In the genomic region with DNA sequence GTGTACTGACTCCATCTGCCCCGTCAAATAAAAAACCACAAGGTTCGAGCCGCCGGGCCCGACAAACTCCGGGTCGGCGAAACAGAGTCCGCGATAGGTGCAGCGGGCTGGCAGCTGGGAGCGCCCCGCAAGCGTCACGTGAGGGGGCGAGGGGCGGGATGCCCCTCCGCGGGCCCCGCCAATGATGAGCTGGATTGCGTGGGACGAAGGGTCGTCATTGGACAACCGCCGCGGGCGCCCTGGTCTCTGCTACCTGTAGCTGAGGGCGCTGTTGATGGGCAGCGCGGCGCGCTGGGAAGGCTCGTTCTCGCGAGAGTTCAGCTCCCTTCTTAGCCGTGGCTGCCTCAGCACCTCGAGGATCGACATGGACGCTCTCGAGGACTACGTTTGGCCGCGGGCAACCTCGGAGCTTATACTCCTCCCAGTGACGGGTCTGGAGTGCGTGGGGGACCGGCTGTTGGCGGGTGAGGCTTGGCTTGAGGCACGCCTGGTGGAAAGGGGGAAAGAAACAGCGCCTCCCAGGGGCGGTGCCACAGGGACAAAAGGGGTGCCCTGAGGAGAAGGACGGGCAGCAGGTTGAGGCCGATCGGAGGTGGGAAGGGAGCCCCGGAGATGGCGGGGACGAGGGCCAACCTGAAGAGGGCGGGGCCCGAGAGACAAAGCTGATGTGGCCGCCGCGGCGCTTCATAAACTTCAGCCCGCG, we compare ENCODE assay signal across 8 cellular contexts. TPM values are rescaled to one million over a fixed set of nuclear protein-coding genes. Genes with fewer than 3 reads are reported as not detected.
A peak's percentile ranks its signal among the peaks of the same experiment; 100 is the strongest.
DNase-seq lines count a peak whose midpoint lies in the region; ATAC-seq and TF ChIP-seq lines count a peak whose summit lies in the region.

A gene with protein sequence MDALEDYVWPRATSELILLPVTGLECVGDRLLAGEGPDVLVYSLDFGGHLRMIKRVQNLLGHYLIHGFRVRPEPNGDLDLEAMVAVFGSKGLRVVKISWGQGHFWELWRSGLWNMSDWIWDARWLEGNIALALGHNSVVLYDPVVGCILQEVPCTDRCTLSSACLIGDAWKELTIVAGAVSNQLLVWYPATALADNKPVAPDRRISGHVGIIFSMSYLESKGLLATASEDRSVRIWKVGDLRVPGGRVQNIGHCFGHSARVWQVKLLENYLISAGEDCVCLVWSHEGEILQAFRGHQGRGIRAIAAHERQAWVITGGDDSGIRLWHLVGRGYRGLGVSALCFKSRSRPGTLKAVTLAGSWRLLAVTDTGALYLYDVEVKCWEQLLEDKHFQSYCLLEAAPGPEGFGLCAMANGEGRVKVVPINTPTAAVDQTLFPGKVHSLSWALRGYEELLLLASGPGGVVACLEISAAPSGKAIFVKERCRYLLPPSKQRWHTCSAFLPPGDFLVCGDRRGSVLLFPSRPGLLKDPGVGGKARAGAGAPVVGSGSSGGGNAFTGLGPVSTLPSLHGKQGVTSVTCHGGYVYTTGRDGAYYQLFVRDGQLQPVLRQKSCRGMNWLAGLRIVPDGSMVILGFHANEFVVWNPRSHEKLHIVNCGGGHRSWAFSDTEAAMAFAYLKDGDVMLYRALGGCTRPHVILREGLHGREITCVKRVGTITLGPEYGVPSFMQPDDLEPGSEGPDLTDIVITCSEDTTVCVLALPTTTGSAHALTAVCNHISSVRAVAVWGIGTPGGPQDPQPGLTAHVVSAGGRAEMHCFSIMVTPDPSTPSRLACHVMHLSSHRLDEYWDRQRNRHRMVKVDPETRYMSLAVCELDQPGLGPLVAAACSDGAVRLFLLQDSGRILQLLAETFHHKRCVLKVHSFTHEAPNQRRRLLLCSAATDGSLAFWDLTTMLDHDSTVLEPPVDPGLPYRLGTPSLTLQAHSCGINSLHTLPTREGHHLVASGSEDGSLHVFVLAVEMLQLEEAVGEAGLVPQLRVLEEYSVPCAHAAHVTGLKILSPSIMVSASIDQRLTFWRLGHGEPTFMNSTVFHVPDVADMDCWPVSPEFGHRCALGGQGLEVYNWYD (plus strand): TSS at position 324 of the 703 bp plus-strand sequence. CDS start 41 bp downstream, at position 365.

- H3K9me3 Mint-ChIP-seq in activated naive CD4-positive, alpha-beta T cell treated with anti-CD3 and anti-CD28 coated beads, Interleukin-2, amount 50 U/mL, for 72 hours: no peaks in the 10 kb centered on the region

- TF ChIP-seq POLR2A in GM10847 (IDR thresholded peaks at IDR 0.05; ENCODE audit: extremely low read depth, insufficient read length) (peak; percentile 68), testis (IDR thresholded peaks at IDR 0.05) (no peak)

- ATAC-seq in HG02610 (IDR thresholded peaks at IDR 0.05; ENCODE audit: unreplicated experiment) (peak; percentile 87), SK-N-SH treated with all-trans-retinoic acid at 6 μM for 48 hours (peak; percentile 93), omental fat pad (ENCODE audit: low FRiP score) (peak; percentile 92)
- peak; percentile 89 to 94 for ATAC-seq in activated naive CD4-positive, alpha-beta T cell treated with anti-CD3 and anti-CD28 coated beads, Interleukin-2, amount 50 U/mL, for 72 hours

- H3K27ac ChIP-seq in testis: peak within 1 kb of the TSS; percentile 96 to 98

- intact Hi-C loops in testis (cut with DNase I; ENCODE audit: low total_unique reads): no loop called here

- H3K4me1 ChIP-seq in testis: peaks cover 17% of the 10 kb centered on the region

- DNase-seq in NCI-H1092 (lab: John Stamatoyannopoulos, UW): peak; percentile 95
- DNase-seq in activated naive CD4-positive, alpha-beta T cell treated with anti-CD3 and anti-CD28 coated beads, Interleukin-2, amount 50 U/mL, for 72 hours (ENCODE audit: low spot score in 2 of 2): peak; percentile 97 to 99
- peak; percentile 97 for DNase-seq in glomerular visceral epithelial cell (ENCODE audit: extremely low spot score)
- peak; percentile 93 for DNase-seq in omental fat pad (ENCODE audit: low spot score)
- DNase-seq in testis: peak; percentile 99

- H3K36me3 Mint-ChIP-seq in activated naive CD4-positive, alpha-beta T cell treated with anti-CD3 and anti-CD28 coated beads, Interleukin-2, amount 50 U/mL, for 72 hours: peaks cover 11 to 14% of the 10 kb centered on the region in 2 donors

- no peaks in the 10 kb centered on the region for H3K27me3 ChIP-seq in testis

- 0% methylated on average over 42 to 52 of the region's 65 CpGs for WGBS in testis, 2 donors

- H3K36me3 ChIP-seq in testis (ENCODE audit: low read depth, missing control alignments): no peaks in the 10 kb centered on the region

- no peak for TF ChIP-seq CTCF in omental fat pad (IDR thresholded peaks at IDR 0.05)
- peak; percentile 33 to 68 (median 56) for TF ChIP-seq CTCF in testis (IDR thresholded peaks at IDR 0.05)

- H3K9me3 ChIP-seq in testis: no peaks in the 10 kb centered on the region

- H3K4me3 ChIP-seq in testis: peak within 1 kb of the TSS; percentile 74 to 95

- H3K27ac Mint-ChIP-seq in activated naive CD4-positive, alpha-beta T cell treated with anti-CD3 and anti-CD28 coated beads, Interleukin-2, amount 50 U/mL, for 72 hours: peak within 1 kb of the TSS; percentile 94 to 98

TF ChIP-seq in SK-N-SH treated with all-trans-retinoic acid at 6 μM for 48 hours, 23 proteins besides CTCF, POLR2A, EP300 and RAD21:
- no peak for TF ChIP-seq GLIS3 (CRISPR knock-in tag; IDR thresholded peaks at IDR 0.05)
- no peak for TF ChIP-seq BACH2 (CRISPR knock-in tag; IDR thresholded peaks at IDR 0.05; ENCODE audit: borderline replicate concordance)
- TF ChIP-seq ZFP30 (CRISPR knock-in tag; IDR thresholded peaks at IDR 0.05): no peak
- no peak for TF ChIP-seq ARNTL (CRISPR knock-in tag; IDR thresholded peaks at IDR 0.05; ENCODE audit: borderline replicate concordance, low read depth)
- TF ChIP-seq ZNF70 (CRISPR knock-in tag; IDR thresholded peaks at IDR 0.05): no peak
- no peak for TF ChIP-seq ZC3H10 (CRISPR knock-in tag; IDR thresholded peaks at IDR 0.05)
- TF ChIP-seq OSR1 (CRISPR knock-in tag; IDR thresholded peaks at IDR 0.05): no peak
- TF ChIP-seq, protein P1, sequence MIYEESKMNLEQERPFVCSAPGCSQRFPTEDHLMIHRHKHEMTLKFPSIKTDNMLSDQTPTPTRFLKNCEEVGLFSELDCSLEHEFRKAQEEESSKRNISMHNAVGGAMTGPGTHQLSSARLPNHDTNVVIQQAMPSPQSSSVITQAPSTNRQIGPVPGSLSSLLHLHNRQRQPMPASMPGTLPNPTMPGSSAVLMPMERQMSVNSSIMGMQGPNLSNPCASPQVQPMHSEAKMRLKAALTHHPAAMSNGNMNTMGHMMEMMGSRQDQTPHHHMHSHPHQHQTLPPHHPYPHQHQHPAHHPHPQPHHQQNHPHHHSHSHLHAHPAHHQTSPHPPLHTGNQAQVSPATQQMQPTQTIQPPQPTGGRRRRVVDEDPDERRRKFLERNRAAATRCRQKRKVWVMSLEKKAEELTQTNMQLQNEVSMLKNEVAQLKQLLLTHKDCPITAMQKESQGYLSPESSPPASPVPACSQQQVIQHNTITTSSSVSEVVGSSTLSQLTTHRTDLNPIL (CRISPR knock-in tag; IDR thresholded peaks at IDR 0.05; ENCODE audit: low read depth): no peak
TF ChIP-seq in SK-N-SH treated with all-trans-retinoic acid at 6 μM for 48 hours: peak in this region for 0.

RNA-seq across cellular contexts. Expression of the gene that starts here (rescaled TPM):
- 100 to 1,000 TPM; 140 to 173 TPM for total RNA-seq in activated naive CD4-positive, alpha-beta T cell treated with anti-CD3 and anti-CD28 coated beads, Interleukin-2, amount 50 U/mL, for 72 hours
- total RNA-seq in omental fat pad: 100 to 1,000 TPM in 1 of 4 donors, 10 to 100 TPM in 3; 69.2 to 121 (median 81.5) TPM
- 100 to 1,000 TPM; 171 to 172 TPM for total RNA-seq in testis
- polyA plus RNA-seq in testis (ENCODE audit: insufficient read depth, low read depth, low replicate concordance): 92.0 TPM

Comparison
In these comparisons a context has a peak if more than half of its experiments do, and no peak if none do; other contexts are left out.
1. Peak in every context shown above with its lines: DNase-seq, ATAC-seq, H3K4me3 ChIP-seq and H3K27ac ChIP-seq.
2. CTCF ChIP-seq: peak in testis (3 of 3); none in omental fat pad (0 of 3).